Comparison of ENCODE assay signal across 19 cellular contexts in genomic region chr5:113195197-113195715, GRCh38.
DNase-seq lines count a peak whose midpoint lies in the region; ATAC-seq and TF ChIP-seq lines count a peak whose summit lies in the region.
"Had no signal": no experiment of that assay in that cellular context is flagged by ENCODE, and none has a peak within 500 bp of the region (broad histone marks: within the 10 kb centered on the region; RNA-seq: fewer than 3 reads in every experiment).

No MANE protein-coding gene starts in this region.

- no peak overlapping the region for H3K27ac Mint-ChIP-seq in endodermal cell
- peak overlapping the region; percentile 40 for H3K27ac Mint-ChIP-seq in nephron progenitor cell
- H3K27ac Mint-ChIP-seq: CD4-positive, CD25-positive, alpha-beta regulatory T cell; IgD-negative memory B cell had no signal

- no peak overlapping the region for H3K27ac ChIP-seq in endodermal cell (ENCODE audit: low read depth, low read length)
- H3K27ac ChIP-seq: A549, BLaER1, GM23248, HL-60 had no signal

- TF ChIP-seq CTCF in endodermal cell (conservative IDR thresholded peaks at IDR 0.05) = no peak
- no peak for TF ChIP-seq CTCF in nephron progenitor cell (IDR thresholded peaks at IDR 0.05)

- H3K27me3 Mint-ChIP-seq in endodermal cell (ENCODE audit: insufficient read depth) (no peaks in the 10 kb centered on the region), nephron progenitor cell (ENCODE audit: low read depth, poor library complexity) (no peaks in the 10 kb centered on the region)
- H3K27me3 Mint-ChIP-seq: CD4-positive, CD25-positive, alpha-beta regulatory T cell had no signal

- H3K4me3 ChIP-seq in endodermal cell (ENCODE audit: low read length) = no peak overlapping the region
- H3K4me3 ChIP-seq: A549, BLaER1, GM23248 had no signal

- no peak for ATAC-seq in GM21825 (IDR thresholded peaks at IDR 0.05; ENCODE audit: unreplicated experiment)
- ATAC-seq: A549, HCT116 had no signal

- H3K4me1 ChIP-seq in endodermal cell (ENCODE audit: control insufficient read depth, insufficient read depth, low read length) = peaks cover 17% of the 10 kb centered on the region
- H3K4me1 ChIP-seq: A549, BLaER1 had no signal

- H3K4me1 Mint-ChIP-seq in endodermal cell (peaks cover 64% of the 10 kb centered on the region), nephron progenitor cell (peaks cover 58% of the 10 kb centered on the region)

- DNase-seq in DMS 273 treated with DMSO at 0.1 percent for 48 hours (lab: John Stamatoyannopoulos, UW) = peak; percentile 59
- DNase-seq in SK-N-DZ (ENCODE audit: low spot score) = peak; percentile 98
- peak; percentile 17 for DNase-seq in endodermal cell
- no peak for DNase-seq in nephron progenitor cell
- no peak for DNase-seq in hypothalamus (lab: John Stamatoyannopoulos, UW)
- DNase-seq in NCI-H2171 (lab: John Stamatoyannopoulos, UW) = no peak
- DNase-seq in NCI-H1048 (lab: John Stamatoyannopoulos, UW) = no peak
- DNase-seq: CD4-positive, CD25-positive, alpha-beta regulatory T cell; DMS153; DMS79 treated with DMSO at 0.1 percent for 48 hours; EL; GM23248; KG1 had no signal

- H3K9ac ChIP-seq in endodermal cell (ENCODE audit: extremely low read depth, low read length, poor library complexity, severe bottlenecking) = no peak overlapping the region
- H3K9ac ChIP-seq: BLaER1, GM23248 had no signal

- H3K36me3 ChIP-seq in endodermal cell (ENCODE audit: control insufficient read depth, insufficient read depth, low read length) = peaks cover 96% of the 10 kb centered on the region
- H3K36me3 ChIP-seq: BLaER1 had no signal

- H3K9me3 ChIP-seq in endodermal cell (ENCODE audit: control insufficient read depth, low read length) = peaks cover 17% of the 10 kb centered on the region

- no peaks in the 10 kb centered on the region for H3K9me3 Mint-ChIP-seq in endodermal cell
- H3K9me3 Mint-ChIP-seq in nephron progenitor cell = peaks cover 32% of the 10 kb centered on the region

- H3K4me3 Mint-ChIP-seq in endodermal cell = no peak overlapping the region
- H3K4me3 Mint-ChIP-seq in nephron progenitor cell = no peak overlapping the region
- H3K4me3 Mint-ChIP-seq: CD4-positive, CD25-positive, alpha-beta regulatory T cell; IgD-negative memory B cell had no signal

- H3K27me3 ChIP-seq in endodermal cell (ENCODE audit: control insufficient read depth, insufficient read depth, low read length, poor library complexity, severe bottlenecking) = no peaks in the 10 kb centered on the region
- H3K27me3 ChIP-seq: BLaER1 had no signal

- 94 to 97% methylated on average over 4 of the region's 4 CpGs for WGBS in endodermal cell (ENCODE audit: insufficient coverage in 1 of 2, insufficient read length in 1 of 2), 2 experiments

- H3K36me3 Mint-ChIP-seq in endodermal cell (ENCODE audit: low read depth) = peaks cover 86% of the 10 kb centered on the region
- H3K36me3 Mint-ChIP-seq in nephron progenitor cell (ENCODE audit: low read depth) = peaks cover 55% of the 10 kb centered on the region
- H3K36me3 Mint-ChIP-seq: CD4-positive, CD25-positive, alpha-beta regulatory T cell had no signal

Comparison
In these comparisons a context has a peak if more than half of its experiments do, and no peak if none do; other contexts are left out.
1. DNase-seq: peak in DMS 273 treated with DMSO at 0.1 percent for 48 hours (single experiment), SK-N-DZ (single experiment) and endodermal cell (single experiment); none in nephron progenitor cell (single experiment), hypothalamus (0 of 51), NCI-H2171 (single experiment) and NCI-H1048 (single experiment).